ENCODE assay signal across 8 cellular contexts in the genomic region with DNA sequence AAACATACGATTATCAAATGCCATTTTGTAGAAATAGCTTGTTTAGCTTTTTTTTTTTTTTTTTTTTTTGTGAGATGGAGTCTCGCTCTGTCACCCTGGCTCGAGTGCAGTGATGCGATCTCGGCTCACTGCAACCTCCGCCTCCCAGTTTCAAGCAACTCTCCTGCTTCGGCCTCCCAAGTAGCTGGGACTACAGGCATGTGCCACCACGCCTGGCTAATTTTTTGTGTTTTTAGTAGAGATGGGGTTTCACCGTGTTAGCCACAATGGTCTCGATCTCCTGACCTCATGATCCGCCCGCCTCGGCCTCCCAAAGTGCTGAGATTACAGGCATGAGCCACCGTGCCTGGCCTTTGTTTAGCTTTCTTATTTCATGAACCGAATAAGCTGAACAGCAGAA. TPM values are rescaled to one million over a fixed set of nuclear protein-coding genes. Genes with fewer than 3 reads are reported as not detected.
DNase-seq lines count a peak whose midpoint lies in the region; ATAC-seq and TF ChIP-seq lines count a peak whose summit lies in the region.
"Not testable (repeated sequence)": the region's sequence is repeated elsewhere in the genome, so short reads cannot be mapped to it uniquely, and the experiment has no call there.

No MANE protein-coding gene starts in this region.

- peak overlapping the region; percentile 72 to 86 (median 80) for H3K27ac ChIP-seq in gastroesophageal sphincter
- peak overlapping the region; percentile 58 to 77 (median 75) for H3K27ac ChIP-seq in sigmoid colon
- H3K27ac ChIP-seq in thoracic aorta: peak overlapping the region; percentile 39 to 63

- H3K27ac Mint-ChIP-seq in CD14-positive monocyte (peak overlapping the region; percentile 69 to 95 (median 87)), MCF 10A (ENCODE audit: low read depth, unreplicated experiment) (peak overlapping the region; percentile 2)
- H3K27ac Mint-ChIP-seq in activated T-helper 17 cell treated with anti-CD3 and anti-CD28 coated beads, Interleukin-2, amount 50 U/mL, for 72 hours; memory B cell: not testable (repeated sequence)

- DNase-seq in CD14-positive monocyte (ENCODE audit: low spot score); MCF 10A (ENCODE audit: unreplicated experiment); memory B cell (ENCODE audit: low spot score in 2 of 2); sigmoid colon; thoracic aorta (ENCODE audit: low spot score): not testable (repeated sequence)

- not testable (repeated sequence) for H3K9me3 ChIP-seq in gastroesophageal sphincter, sigmoid colon, thoracic aorta

- H3K4me1 ChIP-seq in gastroesophageal sphincter (peaks cover 38 to 98% (median 39%) of the 10 kb centered on the region in 3 donors), sigmoid colon (peaks cover 0 to 72% (median 54%) of the 10 kb centered on the region in 4 donors), thoracic aorta (ENCODE audit: control insufficient read depth in 1 of 2, low read depth in 2 of 2) (peaks cover 58 to 94% of the 10 kb centered on the region in 2 donors)

- H3K4me3 Mint-ChIP-seq in CD14-positive monocyte; MCF 10A (ENCODE audit: unreplicated experiment): not testable (repeated sequence)
- peak overlapping the region; percentile 35 for H3K4me3 Mint-ChIP-seq in activated T-helper 17 cell treated with anti-CD3 and anti-CD28 coated beads, Interleukin-2, amount 50 U/mL, for 72 hours
- H3K4me3 Mint-ChIP-seq in memory B cell: peak overlapping the region; percentile 35

- not testable (repeated sequence) for BruUV-seq in MCF 10A (replicated peaks; lab: Mats Ljungman, UMichigan)

- not testable (repeated sequence) for H3K36me3 Mint-ChIP-seq in CD14-positive monocyte; MCF 10A (ENCODE audit: insufficient read depth, unreplicated experiment); memory B cell
- peaks cover 38% of the 10 kb centered on the region for H3K36me3 Mint-ChIP-seq in activated T-helper 17 cell treated with anti-CD3 and anti-CD28 coated beads, Interleukin-2, amount 50 U/mL, for 72 hours (ENCODE audit: low read depth)

- H3K4me3 ChIP-seq in gastroesophageal sphincter, sigmoid colon, thoracic aorta: not testable (repeated sequence)

- not testable (repeated sequence) for H3K27me3 Mint-ChIP-seq in CD14-positive monocyte (ENCODE audit: low read depth in 3 of 3); activated T-helper 17 cell treated with anti-CD3 and anti-CD28 coated beads, Interleukin-2, amount 50 U/mL, for 72 hours; MCF 10A (ENCODE audit: insufficient read depth, unreplicated experiment); memory B cell

- WGBS in gastroesophageal sphincter (ENCODE audit: low coverage in 1 of 2), 2 donors: 82 to 86% methylated on average over 8 to 11 of the region's 15 CpGs
- WGBS in sigmoid colon, 2 donors: 90 to 95% methylated on average over 15 of the region's 15 CpGs

- CTCF ChIA-PET in MCF 10A (lab: Yijun Ruan, JAX): interaction anchor here (0.6 to 3.7 kb wide), 7 partner anchors 18 to 389 kb away, joined by 3 to 42 read pairs (median 4); no protein-coding TSS in a partner anchor

- not testable (repeated sequence) for TF ChIP-seq CTCF in CD14-positive monocyte (IDR thresholded peaks at IDR 0.05); MCF 10A (IDR thresholded peaks at IDR 0.05; ENCODE audit: unreplicated experiment); gastroesophageal sphincter (IDR thresholded peaks at IDR 0.05); sigmoid colon (IDR thresholded peaks at IDR 0.05); thoracic aorta (IDR thresholded peaks at IDR 0.05)

- TF ChIP-seq EP300 in gastroesophageal sphincter (IDR thresholded peaks at IDR 0.05); sigmoid colon (IDR thresholded peaks at IDR 0.05): not testable (repeated sequence)

- not testable (repeated sequence) for H3K9me3 Mint-ChIP-seq in CD14-positive monocyte; activated T-helper 17 cell treated with anti-CD3 and anti-CD28 coated beads, Interleukin-2, amount 50 U/mL, for 72 hours; MCF 10A (ENCODE audit: unreplicated experiment); memory B cell

- not testable (repeated sequence) for H3K36me3 ChIP-seq in gastroesophageal sphincter, sigmoid colon, thoracic aorta

- not testable (repeated sequence) for H3K27me3 ChIP-seq in gastroesophageal sphincter; sigmoid colon; thoracic aorta (replicated peaks; ENCODE audit: insufficient read depth)

- ATAC-seq in HG02610 (IDR thresholded peaks at IDR 0.05; ENCODE audit: unreplicated experiment): peak; percentile 26
- ATAC-seq in activated T-helper 17 cell treated with anti-CD3 and anti-CD28 coated beads, Interleukin-2, amount 50 U/mL, for 72 hours (replicated peaks): peak; percentile 14
- not testable (repeated sequence) for ATAC-seq in gastroesophageal sphincter; memory B cell (ENCODE audit: low read depth); thoracic aorta (ENCODE audit: insufficient number of reproducible peaks, low FRiP score, low read depth)

- intact Hi-C loops in CD14-positive monocyte (cut with micrococcal nuclease): loop anchor here (5.0 kb wide), 3 partner anchors 46 to 131 kb away; a partner anchor contains a TSS
- intact Hi-C loops in MCF 10A (cut with micrococcal nuclease): not testable (repeated sequence)
- intact Hi-C loops in sigmoid colon (cut with DNase I): loop anchor here (5.0 kb wide), 1 partner anchor 266 kb away; a partner anchor contains a TSS

- H3K4me1 Mint-ChIP-seq in CD14-positive monocyte (peaks cover 44% of the 10 kb centered on the region), MCF 10A (ENCODE audit: insufficient read depth, unreplicated experiment) (peaks cover 16% of the 10 kb centered on the region), memory B cell (peaks cover 23% of the 10 kb centered on the region)
- peaks cover 46% of the 10 kb centered on the region for H3K4me1 Mint-ChIP-seq in activated T-helper 17 cell treated with anti-CD3 and anti-CD28 coated beads, Interleukin-2, amount 50 U/mL, for 72 hours

- not testable (repeated sequence) for TF ChIP-seq POLR2A in gastroesophageal sphincter (IDR thresholded peaks at IDR 0.05); sigmoid colon (IDR thresholded peaks at IDR 0.05)

- POLR2A ChIA-PET in MCF 10A (lab: Yijun Ruan, JAX): interaction anchor here (0.6 to 4.0 kb wide), 8 partner anchors 24 to 135 kb away, joined by 3 to 30 read pairs (median 4); a partner anchor contains a TSS

RNA-seq across cellular contexts. Expression of a gene that starts 31.7 kb away (rescaled TPM):
- polyA plus RNA-seq in CD14-positive monocyte (10 to 100 TPM; 15.6 to 18.2 TPM), sigmoid colon (10 to 100 TPM; 10.2 to 13.2 (median 11.9) TPM)
- 10 to 100 TPM; 35.8 to 40.1 TPM for total RNA-seq in activated T-helper 17 cell treated with anti-CD3 and anti-CD28 coated beads, Interleukin-2, amount 50 U/mL, for 72 hours
- total RNA-seq in MCF 10A (2022) (46.6 and 48.2 TPM in 2 replicates), gastroesophageal sphincter (10 to 100 TPM; 12.0 to 20.4 (median 17.4) TPM), sigmoid colon (10 to 100 TPM; 13.3 to 19.7 (median 14.7) TPM), thoracic aorta (10 to 100 TPM in 1 of 2 donors, 1 to 10 TPM in 1; 7.2 to 18.6 TPM)
